ENCODE assay signal across 9 cellular contexts in the genomic region with DNA sequence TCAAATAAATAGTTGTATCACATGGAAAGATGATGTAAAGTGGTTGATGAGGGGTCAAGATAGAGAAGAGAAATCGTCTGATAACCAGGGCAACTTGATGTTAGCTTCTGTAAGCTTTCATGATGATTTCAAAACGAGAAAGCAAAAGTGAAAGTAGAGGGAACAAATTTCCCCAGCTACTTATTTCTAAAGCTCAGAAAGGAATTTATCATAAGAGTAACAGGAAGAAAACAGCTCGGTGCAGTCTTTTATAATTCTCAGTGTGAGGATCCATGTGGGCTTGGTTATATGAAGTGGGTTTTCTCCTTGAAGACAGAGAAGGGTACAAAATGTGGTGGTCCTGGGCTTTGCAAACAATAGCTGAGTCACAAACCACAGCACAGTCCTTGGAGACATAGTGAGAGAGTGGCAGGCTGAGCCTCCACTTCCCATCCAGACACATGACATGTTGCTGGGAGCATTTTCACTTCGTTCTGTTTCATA. TPM values are rescaled to one million over a fixed set of nuclear protein-coding genes. Genes with fewer than 3 reads are reported as not detected.
DNase-seq lines count a peak whose midpoint lies in the region; ATAC-seq and TF ChIP-seq lines count a peak whose summit lies in the region.
"Had no signal": no experiment of that assay in that cellular context is flagged by ENCODE, and none has a peak within 500 bp of the region (broad histone marks: within the 10 kb centered on the region; RNA-seq: fewer than 3 reads in every experiment).

No MANE protein-coding gene starts in this region.

- DNase-seq in GM10248 (ENCODE audit: extremely low spot score) (peak; percentile 4), HT1080 (ENCODE audit: low read depth) (peak; percentile 3), ovary (no peak), foreskin keratinocyte (no peak), HAP-1 (ENCODE audit: low spot score in 2 of 2) (no peak), erythroblast (lab: John Stamatoyannopoulos, UW) (no peak)

- TF ChIP-seq POLR2A in ovary (IDR thresholded peaks at IDR 0.05): no peak
- TF ChIP-seq POLR2A in erythroblast (IDR thresholded peaks at IDR 0.05; ENCODE audit: low read length): no peak

- intact Hi-C loops in ovary (cut with DNase I): no loop called here

- no peaks in the 10 kb centered on the region for H3K36me3 Mint-ChIP-seq in brain

- peak overlapping the region in 4 of 5 experiments; percentile 41 to 57 (median 50) for H3K4me3 Mint-ChIP-seq in brain

- peaks cover 0 to 5% (median 0%) of the 10 kb centered on the region in 5 experiments for H3K9me3 Mint-ChIP-seq in brain

- no peaks in the 10 kb centered on the region for H3K27me3 Mint-ChIP-seq in brain

- H3K27me3 ChIP-seq in ovary (no peaks in the 10 kb centered on the region), foreskin keratinocyte (no peaks in the 10 kb centered on the region), HAP-1 (ENCODE audit: low read depth) (no peaks in the 10 kb centered on the region)

- TF ChIP-seq CTCF in GM10248 (IDR thresholded peaks at IDR 0.05; ENCODE audit: control extremely low read depth, extremely low read depth, low read depth, missing control alignments): no peak
- TF ChIP-seq CTCF in brain (conservative IDR thresholded peaks at IDR 0.05): no peak
- TF ChIP-seq CTCF in ovary (IDR thresholded peaks at IDR 0.05): no peak
- TF ChIP-seq CTCF in foreskin keratinocyte (conservative IDR thresholded peaks at IDR 0.05): no peak

- H3K4me3 ChIP-seq in ovary: peak overlapping the region; percentile 11
- no peak overlapping the region for H3K4me3 ChIP-seq in HAP-1

- H3K36me3 ChIP-seq in ovary (no peaks in the 10 kb centered on the region), HAP-1 (replicated peaks) (no peaks in the 10 kb centered on the region)

- H3K27ac ChIP-seq in ovary (peak overlapping the region in 1 of 2 donors; percentile 71), foreskin keratinocyte (no peak overlapping the region)

- peak overlapping the region in 3 of 5 experiments; percentile 80 to 87 (median 84) for H3K27ac Mint-ChIP-seq in brain

- POLR2A ChIA-PET in GM10248 (lab: Yijun Ruan, JAX): no interaction called here

- H3K9me3 ChIP-seq in ovary (no peaks in the 10 kb centered on the region), HAP-1 (no peaks in the 10 kb centered on the region)

- ATAC-seq in GM19455 (IDR thresholded peaks at IDR 0.05; ENCODE audit: unreplicated experiment) (peak; percentile 73), foreskin keratinocyte (no peak)

- CTCF ChIA-PET in GM10248 (lab: Yijun Ruan, JAX): interaction anchor here (1.3 kb wide), 1 partner anchor 20 kb away, joined by 3 read pairs; no protein-coding TSS in a partner anchor

- 5 to 12% (median 10%) methylated on average over 4 of the region's 4 CpGs for WGBS in ovary, 3 donors

- no peak for TF ChIP-seq EP300 in ovary (IDR thresholded peaks at IDR 0.05)

- H3K4me1 ChIP-seq in ovary (ENCODE audit: insufficient read depth) (no peaks in the 10 kb centered on the region), foreskin keratinocyte (no peaks in the 10 kb centered on the region), HAP-1 (no peaks in the 10 kb centered on the region)

- in situ Hi-C loops in HAP-1 (cut with MboI; ENCODE audit: low sequenced_read_pairs): no loop called here

- peaks cover 30% of the 10 kb centered on the region for H3K4me1 Mint-ChIP-seq in brain

RNA-seq across cellular contexts. Expression of a gene that starts 32.1 kb away (rescaled TPM):
- not detected in 2 replicates for total RNA-seq in HT1080 (2014; rRNA removed; shearing (Covaris generic))
- not detected in 2 replicates for polyA plus RNA-seq in HT1080 (2015; cell fraction: cytosol; rRNA removed)
- polyA plus RNA-seq in HT1080 (2015; cell fraction: nucleus; rRNA removed): not detected in 2 replicates
- polyA plus RNA-seq in brain (ENCODE audit: insufficient read depth, low read depth, low replicate concordance) (0.27 TPM), ovary (under 1 TPM in 1 of 2 donors, not detected in 1; 0.29 TPM), foreskin keratinocyte (not detected in 2 replicates)
- total RNA-seq in ovary (under 1 TPM in 3 of 7 donors, not detected in 4; 0.10 to 0.37 (median 0.15) TPM), foreskin keratinocyte (not detected in 2 replicates)
- total RNA-seq: T-helper 2 cell treated with Interferon-gamma antibody and Interleukin-4, amounts not matched to agents 100 ng/mL and 5 ng/mL, for 36 hours had no signal

Comparison
In these comparisons a context has a peak if more than half of its experiments do, and no peak if none do; other contexts are left out.
1. DNase-seq: peak in GM10248 (single experiment) and HT1080 (single experiment); none in ovary (0 of 5), foreskin keratinocyte (0 of 2), HAP-1 (0 of 2) and erythroblast (0 of 2).